In the genomic region with DNA sequence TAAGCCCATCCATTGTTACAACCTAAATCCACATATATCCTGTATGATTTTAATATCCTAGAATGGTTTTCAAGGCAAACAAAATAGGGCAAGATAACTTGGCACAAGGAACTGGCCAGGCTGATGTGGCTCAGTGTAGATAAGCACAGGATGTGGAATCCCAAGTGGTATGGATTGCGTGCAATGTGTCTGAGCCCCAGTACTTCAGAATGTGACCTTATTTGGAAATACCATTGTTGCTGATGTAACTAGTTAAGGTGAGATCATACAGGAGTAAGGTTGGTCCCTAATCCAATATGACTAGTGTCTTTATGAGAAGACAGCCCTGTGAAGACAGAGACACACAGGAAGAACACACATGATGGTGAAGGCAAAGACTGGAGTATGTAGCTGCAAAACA, we compare ENCODE assay signal across 1 cellular context.
TF ChIP-seq lines count a peak whose summit lies in the region.

No MANE protein-coding gene starts in this region.

TF ChIP-seq in K562, 482 proteins besides CTCF, POLR2A, EP300 and RAD21 (continued from another document and continues in another):
- TF ChIP-seq, protein P1, sequence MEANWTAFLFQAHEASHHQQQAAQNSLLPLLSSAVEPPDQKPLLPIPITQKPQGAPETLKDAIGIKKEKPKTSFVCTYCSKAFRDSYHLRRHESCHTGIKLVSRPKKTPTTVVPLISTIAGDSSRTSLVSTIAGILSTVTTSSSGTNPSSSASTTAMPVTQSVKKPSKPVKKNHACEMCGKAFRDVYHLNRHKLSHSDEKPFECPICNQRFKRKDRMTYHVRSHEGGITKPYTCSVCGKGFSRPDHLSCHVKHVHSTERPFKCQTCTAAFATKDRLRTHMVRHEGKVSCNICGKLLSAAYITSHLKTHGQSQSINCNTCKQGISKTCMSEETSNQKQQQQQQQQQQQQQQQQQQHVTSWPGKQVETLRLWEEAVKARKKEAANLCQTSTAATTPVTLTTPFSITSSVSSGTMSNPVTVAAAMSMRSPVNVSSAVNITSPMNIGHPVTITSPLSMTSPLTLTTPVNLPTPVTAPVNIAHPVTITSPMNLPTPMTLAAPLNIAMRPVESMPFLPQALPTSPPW (CRISPR knock-in tag; IDR thresholded peaks at IDR 0.05): peak; percentile 17; the same call in 1 of the 2 replicates
- TF ChIP-seq ZNF174 (CRISPR knock-in tag; IDR thresholded peaks at IDR 0.05) (no peak), NR2C2 (CRISPR knock-in tag; IDR thresholded peaks at IDR 0.05) (no peak), NR2C2 (tag; IDR thresholded peaks at IDR 0.05) (peak; percentile 43; the same call in 1 of the 2 replicates), SMARCA4 (IDR thresholded peaks at IDR 0.05) (no peak), HCFC1 (IDR thresholded peaks at IDR 0.05; ENCODE audit: low read depth, low read length) (no peak), ZNF584 (CRISPR knock-in tag; IDR thresholded peaks at IDR 0.05; ENCODE audit: low read depth) (peak; percentile 76; the same call in 1 of the 2 replicates), CEBPG (CRISPR knock-in tag; IDR thresholded peaks at IDR 0.05) (no peak), CEBPG (tag; conservative IDR thresholded peaks at IDR 0.05 in 1 of 2, IDR thresholded peaks at IDR 0.05 in 1 of 2) (peak in 1 of 2 experiments; percentile 89; a peak in 2 of 4 replicates), ZNF212 (CRISPR knock-in tag; IDR thresholded peaks at IDR 0.05) (no peak), TAL1 (IDR thresholded peaks at IDR 0.05) (peak; percentile 16; the same call in 1 of the 2 replicates), SAP30 (IDR thresholded peaks at IDR 0.05; ENCODE audit: borderline replicate concordance, insufficient read depth, low read depth, low read length, poor library complexity, severe bottlenecking) (no peak), TRIM24 (IDR thresholded peaks at IDR 0.05) (peak in 1 of 2 experiments; percentile 37; a peak in 1 of 4 replicates), CBFA2T2 (conservative IDR thresholded peaks at IDR 0.05) (no peak; the same call in 1 of the 2 replicates), HEY1 (CRISPR knock-in tag; IDR thresholded peaks at IDR 0.05; ENCODE audit: borderline replicate concordance) (no peak), ATF1 (CRISPR knock-in tag; IDR thresholded peaks at IDR 0.05) (no peak), ATF1 (tag; IDR thresholded peaks at IDR 0.05) (peak; percentile 39; the same call in 1 of the 2 replicates), SMAD3 (CRISPR knock-in tag; conservative IDR thresholded peaks at IDR 0.05) (no peak), ZSCAN29 (IDR thresholded peaks at IDR 0.05) (no peak), GATAD2A (IDR thresholded peaks at IDR 0.05) (no peak), ESRRA (IDR thresholded peaks at IDR 0.05; ENCODE audit: borderline replicate concordance, low read depth) (no peak), ZNF445 (CRISPR knock-in tag; IDR thresholded peaks at IDR 0.05; ENCODE audit: low read depth) (no peak), RCOR1 (IDR thresholded peaks at IDR 0.05; ENCODE audit: borderline replicate concordance in 1 of 2, low read depth in 2 of 2, low read length in 2 of 2) (no peak), ATF7 (IDR thresholded peaks at IDR 0.05) (peak; percentile 76), ELF2 (CRISPR knock-in tag; IDR thresholded peaks at IDR 0.05) (no peak), RNF2 (IDR thresholded peaks at IDR 0.05) (peak; percentile 64; the same call in 1 of the 2 replicates), ZNF143 (CRISPR knock-in tag; IDR thresholded peaks at IDR 0.05) (no peak), KLF1 (tag; IDR thresholded peaks at IDR 0.05) (no peak), MCM5 (IDR thresholded peaks at IDR 0.05; ENCODE audit: low read depth) (no peak), TEAD4 (IDR thresholded peaks at IDR 0.05; ENCODE audit: low read length) (peak; percentile 66; the same call in 1 of the 2 replicates), TEAD4 (CRISPR knock-in tag; IDR thresholded peaks at IDR 0.05; ENCODE audit: borderline replicate concordance) (no peak), PTRF (tag; IDR thresholded peaks at IDR 0.05) (no peak), ZNF766 (CRISPR knock-in tag; conservative IDR thresholded peaks at IDR 0.05) (peak; percentile 57; the same call in 1 of the 2 replicates), ZKSCAN1 (IDR thresholded peaks at IDR 0.05; ENCODE audit: low read depth, low read length) (no peak), KLF13 (tag; IDR thresholded peaks at IDR 0.05; ENCODE audit: borderline replicate concordance, low read depth) (no peak), HDAC8 (tag; IDR thresholded peaks at IDR 0.05) (no peak), KAT2B (IDR thresholded peaks at IDR 0.05; ENCODE audit: low read depth, low read length) (no peak), POLR2AphosphoS5 (IDR thresholded peaks at IDR 0.05; ENCODE audit: control insufficient read depth, insufficient read depth, low read depth, low read length) (no peak), ETV1 (tag; conservative IDR thresholded peaks at IDR 0.05; ENCODE audit: low read depth) (peak; percentile 90), RBFOX2 (IDR thresholded peaks at IDR 0.05; ENCODE audit: low read depth, low read length) (no peak), ZNF431 (CRISPR knock-in tag; IDR thresholded peaks at IDR 0.05) (no peak), HMGN3 (IDR thresholded peaks at IDR 0.05; ENCODE audit: borderline replicate concordance, extremely low read depth, insufficient read length, low read depth, low read length) (no peak), CEBPB (tag; IDR thresholded peaks at IDR 0.05) (no peak), ZKSCAN8 (CRISPR knock-in tag; IDR thresholded peaks at IDR 0.05) (0 out of 2 replicates have a peak, but pooled peaks have one; percentile 52), ZNF175 (CRISPR knock-in tag; IDR thresholded peaks at IDR 0.05; ENCODE audit: low read depth) (peak; percentile 90), ZNF589 (CRISPR knock-in tag; IDR thresholded peaks at IDR 0.05; ENCODE audit: low read depth) (peak; percentile 94), KLF10 (CRISPR knock-in tag; IDR thresholded peaks at IDR 0.05) (no peak), POLR2H (tag; IDR thresholded peaks at IDR 0.05; ENCODE audit: low read depth) (0 out of 2 replicates have a peak, but pooled peaks have one; percentile 16), POLR2B (IDR thresholded peaks at IDR 0.05; ENCODE audit: low read depth, partially characterized antibody) (no peak), ZNF76 (CRISPR knock-in tag; IDR thresholded peaks at IDR 0.05; ENCODE audit: borderline replicate concordance) (no peak), TBP (optimal IDR thresholded peaks at IDR 0.05; ENCODE audit: low read depth, low read length) (no peak), HNRNPK (IDR thresholded peaks at IDR 0.05; ENCODE audit: low read depth, low read length, poor library complexity, severe bottlenecking) (no peak), BCL6 (CRISPR knock-in tag; IDR thresholded peaks at IDR 0.05) (no peak), FOXP1 (CRISPR knock-in tag; IDR thresholded peaks at IDR 0.05) (no peak), SRF (CRISPR knock-in tag; IDR thresholded peaks at IDR 0.05) (peak; percentile 51 to 91; a peak in 2 of 4 replicates), JUNB (CRISPR knock-in tag; conservative IDR thresholded peaks at IDR 0.05) (no peak), PCBP2 (IDR thresholded peaks at IDR 0.05; ENCODE audit: low read depth, low read length, poor library complexity, severe bottlenecking) (no peak)
- TF ChIP-seq, protein P2, sequence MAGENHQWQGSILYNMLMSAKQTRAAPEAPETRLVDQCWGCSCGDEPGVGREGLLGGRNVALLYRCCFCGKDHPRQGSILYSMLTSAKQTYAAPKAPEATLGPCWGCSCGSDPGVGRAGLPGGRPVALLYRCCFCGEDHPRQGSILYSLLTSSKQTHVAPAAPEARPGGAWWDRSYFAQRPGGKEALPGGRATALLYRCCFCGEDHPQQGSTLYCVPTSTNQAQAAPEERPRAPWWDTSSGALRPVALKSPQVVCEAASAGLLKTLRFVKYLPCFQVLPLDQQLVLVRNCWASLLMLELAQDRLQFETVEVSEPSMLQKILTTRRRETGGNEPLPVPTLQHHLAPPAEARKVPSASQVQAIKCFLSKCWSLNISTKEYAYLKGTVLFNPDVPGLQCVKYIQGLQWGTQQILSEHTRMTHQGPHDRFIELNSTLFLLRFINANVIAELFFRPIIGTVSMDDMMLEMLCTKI (IDR thresholded peaks at IDR 0.05; ENCODE audit: partially characterized antibody): no peak
- TF ChIP-seq, protein P3, sequence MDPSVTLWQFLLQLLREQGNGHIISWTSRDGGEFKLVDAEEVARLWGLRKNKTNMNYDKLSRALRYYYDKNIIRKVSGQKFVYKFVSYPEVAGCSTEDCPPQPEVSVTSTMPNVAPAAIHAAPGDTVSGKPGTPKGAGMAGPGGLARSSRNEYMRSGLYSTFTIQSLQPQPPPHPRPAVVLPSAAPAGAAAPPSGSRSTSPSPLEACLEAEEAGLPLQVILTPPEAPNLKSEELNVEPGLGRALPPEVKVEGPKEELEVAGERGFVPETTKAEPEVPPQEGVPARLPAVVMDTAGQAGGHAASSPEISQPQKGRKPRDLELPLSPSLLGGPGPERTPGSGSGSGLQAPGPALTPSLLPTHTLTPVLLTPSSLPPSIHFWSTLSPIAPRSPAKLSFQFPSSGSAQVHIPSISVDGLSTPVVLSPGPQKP (CRISPR knock-in tag; IDR thresholded peaks at IDR 0.05): no peak
- TF ChIP-seq, protein P4, sequence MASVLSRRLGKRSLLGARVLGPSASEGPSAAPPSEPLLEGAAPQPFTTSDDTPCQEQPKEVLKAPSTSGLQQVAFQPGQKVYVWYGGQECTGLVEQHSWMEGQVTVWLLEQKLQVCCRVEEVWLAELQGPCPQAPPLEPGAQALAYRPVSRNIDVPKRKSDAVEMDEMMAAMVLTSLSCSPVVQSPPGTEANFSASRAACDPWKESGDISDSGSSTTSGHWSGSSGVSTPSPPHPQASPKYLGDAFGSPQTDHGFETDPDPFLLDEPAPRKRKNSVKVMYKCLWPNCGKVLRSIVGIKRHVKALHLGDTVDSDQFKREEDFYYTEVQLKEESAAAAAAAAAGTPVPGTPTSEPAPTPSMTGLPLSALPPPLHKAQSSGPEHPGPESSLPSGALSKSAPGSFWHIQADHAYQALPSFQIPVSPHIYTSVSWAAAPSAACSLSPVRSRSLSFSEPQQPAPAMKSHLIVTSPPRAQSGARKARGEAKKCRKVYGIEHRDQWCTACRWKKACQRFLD (CRISPR knock-in tag; IDR thresholded peaks at IDR 0.05): peak; percentile 90
- TF ChIP-seq, protein P5, sequence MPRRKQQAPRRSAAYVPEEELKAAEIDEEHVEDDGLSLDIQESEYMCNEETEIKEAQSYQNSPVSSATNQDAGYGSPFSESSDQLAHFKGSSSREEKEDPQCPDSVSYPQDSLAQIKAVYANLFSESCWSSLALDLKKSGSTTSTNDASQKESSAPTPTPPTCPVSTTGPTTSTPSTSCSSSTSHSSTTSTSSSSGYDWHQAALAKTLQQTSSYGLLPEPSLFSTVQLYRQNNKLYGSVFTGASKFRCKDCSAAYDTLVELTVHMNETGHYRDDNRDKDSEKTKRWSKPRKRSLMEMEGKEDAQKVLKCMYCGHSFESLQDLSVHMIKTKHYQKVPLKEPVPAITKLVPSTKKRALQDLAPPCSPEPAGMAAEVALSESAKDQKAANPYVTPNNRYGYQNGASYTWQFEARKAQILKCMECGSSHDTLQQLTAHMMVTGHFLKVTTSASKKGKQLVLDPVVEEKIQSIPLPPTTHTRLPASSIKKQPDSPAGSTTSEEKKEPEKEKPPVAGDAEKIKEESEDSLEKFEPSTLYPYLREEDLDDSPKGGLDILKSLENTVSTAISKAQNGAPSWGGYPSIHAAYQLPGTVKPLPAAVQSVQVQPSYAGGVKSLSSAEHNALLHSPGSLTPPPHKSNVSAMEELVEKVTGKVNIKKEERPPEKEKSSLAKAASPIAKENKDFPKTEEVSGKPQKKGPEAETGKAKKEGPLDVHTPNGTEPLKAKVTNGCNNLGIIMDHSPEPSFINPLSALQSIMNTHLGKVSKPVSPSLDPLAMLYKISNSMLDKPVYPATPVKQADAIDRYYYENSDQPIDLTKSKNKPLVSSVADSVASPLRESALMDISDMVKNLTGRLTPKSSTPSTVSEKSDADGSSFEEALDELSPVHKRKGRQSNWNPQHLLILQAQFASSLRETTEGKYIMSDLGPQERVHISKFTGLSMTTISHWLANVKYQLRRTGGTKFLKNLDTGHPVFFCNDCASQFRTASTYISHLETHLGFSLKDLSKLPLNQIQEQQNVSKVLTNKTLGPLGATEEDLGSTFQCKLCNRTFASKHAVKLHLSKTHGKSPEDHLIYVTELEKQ (CRISPR knock-in tag; IDR thresholded peaks at IDR 0.05): no peak
- TF ChIP-seq, protein P6, sequence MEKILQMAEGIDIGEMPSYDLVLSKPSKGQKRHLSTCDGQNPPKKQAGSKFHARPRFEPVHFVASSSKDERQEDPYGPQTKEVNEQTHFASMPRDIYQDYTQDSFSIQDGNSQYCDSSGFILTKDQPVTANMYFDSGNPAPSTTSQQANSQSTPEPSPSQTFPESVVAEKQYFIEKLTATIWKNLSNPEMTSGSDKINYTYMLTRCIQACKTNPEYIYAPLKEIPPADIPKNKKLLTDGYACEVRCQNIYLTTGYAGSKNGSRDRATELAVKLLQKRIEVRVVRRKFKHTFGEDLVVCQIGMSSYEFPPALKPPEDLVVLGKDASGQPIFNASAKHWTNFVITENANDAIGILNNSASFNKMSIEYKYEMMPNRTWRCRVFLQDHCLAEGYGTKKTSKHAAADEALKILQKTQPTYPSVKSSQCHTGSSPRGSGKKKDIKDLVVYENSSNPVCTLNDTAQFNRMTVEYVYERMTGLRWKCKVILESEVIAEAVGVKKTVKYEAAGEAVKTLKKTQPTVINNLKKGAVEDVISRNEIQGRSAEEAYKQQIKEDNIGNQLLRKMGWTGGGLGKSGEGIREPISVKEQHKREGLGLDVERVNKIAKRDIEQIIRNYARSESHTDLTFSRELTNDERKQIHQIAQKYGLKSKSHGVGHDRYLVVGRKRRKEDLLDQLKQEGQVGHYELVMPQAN (IDR thresholded peaks at IDR 0.05; ENCODE audit: borderline replicate concordance): no peak
- TF ChIP-seq, protein P7, sequence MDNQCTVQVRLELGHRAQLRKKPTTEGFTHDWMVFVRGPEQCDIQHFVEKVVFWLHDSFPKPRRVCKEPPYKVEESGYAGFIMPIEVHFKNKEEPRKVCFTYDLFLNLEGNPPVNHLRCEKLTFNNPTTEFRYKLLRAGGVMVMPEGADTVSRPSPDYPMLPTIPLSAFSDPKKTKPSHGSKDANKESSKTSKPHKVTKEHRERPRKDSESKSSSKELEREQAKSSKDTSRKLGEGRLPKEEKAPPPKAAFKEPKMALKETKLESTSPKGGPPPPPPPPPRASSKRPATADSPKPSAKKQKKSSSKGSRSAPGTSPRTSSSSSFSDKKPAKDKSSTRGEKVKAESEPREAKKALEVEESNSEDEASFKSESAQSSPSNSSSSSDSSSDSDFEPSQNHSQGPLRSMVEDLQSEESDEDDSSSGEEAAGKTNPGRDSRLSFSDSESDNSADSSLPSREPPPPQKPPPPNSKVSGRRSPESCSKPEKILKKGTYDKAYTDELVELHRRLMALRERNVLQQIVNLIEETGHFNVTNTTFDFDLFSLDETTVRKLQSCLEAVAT (IDR thresholded peaks at IDR 0.05): no peak
- TF ChIP-seq, protein P8, sequence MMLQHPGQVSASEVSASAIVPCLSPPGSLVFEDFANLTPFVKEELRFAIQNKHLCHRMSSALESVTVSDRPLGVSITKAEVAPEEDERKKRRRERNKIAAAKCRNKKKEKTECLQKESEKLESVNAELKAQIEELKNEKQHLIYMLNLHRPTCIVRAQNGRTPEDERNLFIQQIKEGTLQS (IDR thresholded peaks at IDR 0.05): peak; percentile 36; the same call in 1 of the 2 replicates
- TF ChIP-seq, protein P8 (CRISPR knock-in tag; conservative IDR thresholded peaks at IDR 0.05): no peak
- TF ChIP-seq, protein P9, sequence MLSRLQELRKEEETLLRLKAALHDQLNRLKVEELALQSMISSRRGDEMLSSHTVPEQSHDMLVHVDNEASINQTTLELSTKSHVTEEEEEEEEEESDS (CRISPR knock-in tag; IDR thresholded peaks at IDR 0.05): no peak
